14 cellular contexts compared by ENCODE assay signal in the genomic region with DNA sequence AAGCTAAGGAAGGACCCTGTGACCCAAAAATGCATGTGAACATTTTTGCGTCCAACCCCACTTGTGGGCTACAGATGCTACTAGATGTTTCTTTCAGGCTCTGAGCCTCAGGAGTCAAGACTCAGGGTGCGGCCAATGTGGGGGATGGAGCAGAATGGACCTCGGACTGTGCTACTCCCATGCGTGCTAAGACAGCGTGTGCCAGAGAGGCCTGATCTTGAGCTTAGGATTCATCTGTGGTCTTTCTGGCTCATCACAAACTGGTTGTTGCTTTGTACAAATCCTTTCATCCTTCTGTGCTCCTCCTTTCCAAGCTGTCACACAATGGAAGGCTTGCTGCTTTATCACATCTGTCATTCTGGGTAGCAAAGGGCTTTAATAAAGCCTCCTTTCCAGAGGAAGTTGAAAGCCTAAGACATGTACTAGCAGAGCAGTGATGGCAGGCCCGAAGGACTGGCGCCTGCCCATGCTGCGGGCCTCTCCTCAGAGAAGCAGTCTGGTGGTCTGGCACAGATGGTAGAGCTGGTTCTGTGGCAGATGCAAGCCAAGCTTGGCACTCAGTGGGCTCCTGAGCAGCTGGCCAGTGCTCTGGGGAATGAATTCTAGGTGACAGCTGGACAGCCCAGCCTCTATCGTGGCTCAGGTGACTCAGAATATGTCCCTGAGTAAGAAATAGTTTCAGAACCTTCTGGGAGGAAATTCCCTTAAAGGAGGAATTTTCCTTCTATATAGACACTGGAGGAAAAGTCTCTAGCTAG.
"Had no signal": no experiment of that assay in that cellular context is flagged by ENCODE, and none has a peak within 500 bp of the region (broad histone marks: within the 10 kb centered on the region; RNA-seq: fewer than 3 reads in every experiment).

No MANE protein-coding gene starts in this region.

- H3K27ac Mint-ChIP-seq: neural progenitor cell had no signal

- H3K9me3 ChIP-seq: gastrocnemius medialis, heart right ventricle, tibial nerve had no signal

- H3K9me3 Mint-ChIP-seq: naive B cell; neural progenitor cell; stimulated activated effector memory CD8-positive, alpha-beta T cell treated with anti-CD3 and anti-CD28 coated beads, Interleukin-12 subunit alpha, Interleukin-12 subunit beta, amount 100 ng/mL, for 72 hours had no signal

- H3K4me1 Mint-ChIP-seq: naive B cell, neural progenitor cell had no signal

- H3K27me3 Mint-ChIP-seq: naive B cell had no signal

- H3K4me1 ChIP-seq: tibial nerve had no signal

- H3K27me3 ChIP-seq: gastrocnemius medialis, heart right ventricle, neural progenitor cell, tibial nerve had no signal

- ATAC-seq: heart right ventricle had no signal

- H3K4me3 ChIP-seq: gastrocnemius medialis, heart right ventricle, lung, neural progenitor cell, tibial nerve had no signal

- H3K9ac ChIP-seq: neural progenitor cell had no signal

- H3K4me2 ChIP-seq: neural progenitor cell had no signal

- H2AFZ ChIP-seq: neural progenitor cell had no signal

- H3K4me3 Mint-ChIP-seq: naive B cell; neural progenitor cell; stimulated activated effector memory CD8-positive, alpha-beta T cell treated with anti-CD3 and anti-CD28 coated beads, Interleukin-12 subunit alpha, Interleukin-12 subunit beta, amount 100 ng/mL, for 72 hours had no signal

- H3K27ac ChIP-seq: neural progenitor cell, tibial nerve had no signal

- DNase-seq: activated CD4-positive, alpha-beta T cell treated with anti-CD3 and anti-CD28 coated beads, Interleukin-2, amount 50 U/mL, for 4 hours; activated CD4-positive, CD25-positive, alpha-beta regulatory T cell treated with anti-CD3 and anti-CD28 coated beads, Interleukin-2, amount 50 U/mL, for 72 hours; activated effector memory CD4-positive, alpha-beta T cell treated with Interleukin-2 at 50 U/mL for 16 hours; activated naive CD4-positive, alpha-beta T cell treated with anti-CD3 and anti-CD28 coated beads, Interleukin-2, amount 50 U/mL, for 16 hours; erythroblast; gastrocnemius medialis; heart right ventricle; midbrain; naive B cell; T-helper 9 cell had no signal
